Comparison of ENCODE assay signal across 26 cellular contexts in the genomic region with DNA sequence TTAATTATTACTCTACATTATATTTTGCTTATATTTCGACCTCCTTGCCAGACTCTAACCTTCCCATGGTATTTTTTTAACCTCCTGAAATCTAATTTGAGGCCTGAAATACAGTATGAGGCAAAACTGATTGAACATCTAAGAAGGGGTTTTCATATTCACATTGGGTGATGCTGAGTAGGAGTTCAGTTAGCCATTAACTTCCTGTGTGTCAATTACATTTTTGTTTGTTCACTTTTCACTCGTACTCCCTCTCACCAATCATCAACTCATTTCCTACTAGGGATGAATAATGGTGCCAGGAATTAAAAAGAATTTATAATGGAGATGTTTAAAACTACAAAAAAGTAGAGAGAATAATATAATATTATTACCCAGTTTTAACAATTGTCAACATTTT. TPM values are rescaled to one million over a fixed set of nuclear protein-coding genes. Genes with fewer than 3 reads are reported as not detected.
"Had no signal": no experiment of that assay in that cellular context is flagged by ENCODE, and none has a peak within 500 bp of the region (broad histone marks: within the 10 kb centered on the region; RNA-seq: fewer than 3 reads in every experiment).

No MANE protein-coding gene starts in this region.

- DNase-seq: cortex of kidney; effector memory CD4-positive, alpha-beta T cell; gastrocnemius medialis; heart right ventricle; hypothalamus; islet precursor cell; left cardiac atrium; left ventricle myocardium inferior; lower lobe of right lung; natural killer cell; posterior cingulate gyrus; sigmoid colon; stimulated activated naive CD4-positive, alpha-beta T cell; stomach; substantia nigra; transverse colon had no signal

- ATAC-seq: gastrocnemius medialis, heart right ventricle, left cardiac atrium, lower lobe of right lung, natural killer cell had no signal

RNA-seq across cellular contexts. Expression of a gene that starts 27.6 kb away (rescaled TPM):
- total RNA-seq: esophagus muscularis mucosa, fibroblast of villous mesenchyme, gastrocnemius medialis, heart right ventricle, left cardiac atrium, left ventricle myocardium inferior, lower lobe of right lung, mesothelial cell of epicardium, mucosa of gallbladder, myocyte, natural killer cell, osteocyte, pulmonary artery endothelial cell, right atrium auricular region, sigmoid colon, stomach, thoracic aorta, transverse colon, ureter had no signal
